In genomic region chr5:140075371-140075770, GRCh38 we compare ENCODE assay signal across 9 cellular contexts. TPM values are rescaled to one million over a fixed set of nuclear protein-coding genes. Genes with fewer than 3 reads are reported as not detected.
A peak's percentile ranks its signal among the peaks of the same experiment; 100 is the strongest.
DNase-seq lines count a peak whose midpoint lies in the region; ATAC-seq and TF ChIP-seq lines count a peak whose summit lies in the region.
"Had no signal": no experiment of that assay in that cellular context is flagged by ENCODE, and none has a peak within 500 bp of the region (broad histone marks: within the 10 kb centered on the region; RNA-seq: fewer than 3 reads in every experiment).

No MANE protein-coding gene starts in this region.

- H3K4me1 Mint-ChIP-seq in endothelial cell (ENCODE audit: unreplicated experiment), result no peaks in the 10 kb centered on the region

- peak; percentile 21 for DNase-seq in EL
- DNase-seq in NCI-H2196 treated with DMSO at 0.1 percent for 48 hours (lab: John Stamatoyannopoulos, UW; ENCODE audit: unreplicated experiment), result peak; percentile 35
- no peak for DNase-seq in SKM-1 (lab: John Stamatoyannopoulos, UW; ENCODE audit: unreplicated experiment)
- DNase-seq in NCI-H226, result no peak
- DNase-seq in endothelial cell (ENCODE audit: low spot score), result no peak
- DNase-seq in amygdala (lab: John Stamatoyannopoulos, UW), result no peak

- TF ChIP-seq CTCF in 22Rv1 (IDR thresholded peaks at IDR 0.05) (peak; percentile 22; the same call in 1 of the 2 replicates), endothelial cell (IDR thresholded peaks at IDR 0.05; ENCODE audit: unreplicated experiment) (no peak)

- ATAC-seq in esophagus mucosa, result peak; percentile 46

- H3K4me3 Mint-ChIP-seq in endothelial cell (ENCODE audit: unreplicated experiment), result no peak overlapping the region

- H3K27me3 Mint-ChIP-seq in endothelial cell (ENCODE audit: unreplicated experiment), result no peaks in the 10 kb centered on the region

- H3K27ac ChIP-seq in 22Rv1, result no peak overlapping the region

- no peaks in the 10 kb centered on the region for H3K36me3 Mint-ChIP-seq in endothelial cell (ENCODE audit: low read depth, unreplicated experiment)

- no peaks in the 10 kb centered on the region for H3K9me3 Mint-ChIP-seq in endothelial cell (ENCODE audit: unreplicated experiment)

- no peak overlapping the region for H3K27ac Mint-ChIP-seq in endothelial cell (ENCODE audit: unreplicated experiment)

RNA-seq across cellular contexts. Expression of gene NRG2, which starts 32.3 kb away (rescaled TPM):
- total RNA-seq in esophagus mucosa (1.9 TPM), endothelial cell (ENCODE audit: unreplicated experiment) (not detected)
- total RNA-seq: T-helper 2 cell treated with Interferon-gamma antibody and Interleukin-4, amounts not matched to agents 100 ng/mL and 5 ng/mL, for 36 hours had no signal

RNA-seq across cellular contexts. Expression of gene PURA, which starts 38.5 kb away (rescaled TPM):
- total RNA-seq in esophagus mucosa, result 7.3 TPM
- total RNA-seq in endothelial cell (ENCODE audit: unreplicated experiment), result 6.2 TPM

RNA-seq across cellular contexts. Expression of gene IGIP, which starts 50.4 kb away (rescaled TPM):
- total RNA-seq in esophagus mucosa (2.6 TPM), endothelial cell (ENCODE audit: unreplicated experiment) (1.3 TPM)

Comparison
In these comparisons a context has a peak if more than half of its experiments do, and no peak if none do; other contexts are left out.
1. DNase-seq: peak in EL (single experiment) and NCI-H2196 treated with DMSO at 0.1 percent for 48 hours (single experiment); none in SKM-1 (single experiment), NCI-H226 (single experiment), endothelial cell (single experiment) and amygdala (0 of 56).